Comparison of ENCODE assay signal across 26 cellular contexts in genomic region chr9:7328453-7328852, GRCh38.
"Had no signal": no experiment of that assay in that cellular context is flagged by ENCODE, and none has a peak within 500 bp of the region (broad histone marks: within the 10 kb centered on the region; RNA-seq: fewer than 3 reads in every experiment).

No MANE protein-coding gene starts in this region.

- H3K36me3 ChIP-seq: ascending aorta, SJCRH30 had no signal

- H3K4me3 Mint-ChIP-seq: activated CD4-positive, alpha-beta memory T cell treated with anti-CD3 and anti-CD28 coated beads, Interleukin-2, amount 10 ng/mL, durations not matched to agents 7 days and 5 days; activated naive CD8-positive, alpha-beta T cell treated with anti-CD3 and anti-CD28 coated beads, Interleukin-2, amount 50 U/mL, for 24 hours; activated T-helper 1 cell treated with anti-CD3 and anti-CD28 coated beads, Interleukin-12 subunit alpha, Interleukin-12 subunit beta, Interleukin-2, Interleukin-4 antibody, amounts not matched to agents 30 ng/mL and 10 ng/mL and 1 ng/mL, durations not matched to agents 14 hours and 24 hours and 36 hours; central memory CD8-positive, alpha-beta T cell had no signal

- H3K9me3 ChIP-seq: ascending aorta, body of pancreas, SJCRH30, SK-N-SH had no signal

- H3K9me3 Mint-ChIP-seq: activated CD4-positive, alpha-beta memory T cell treated with anti-CD3 and anti-CD28 coated beads, Interleukin-2, amount 10 ng/mL, durations not matched to agents 7 days and 5 days; activated naive CD4-positive, alpha-beta T cell treated with anti-CD3 and anti-CD28 coated beads, Interleukin-2, amount 50 U/mL, for 72 hours; activated naive CD8-positive, alpha-beta T cell treated with anti-CD3 and anti-CD28 coated beads, Interleukin-2, amount 50 U/mL, for 24 hours; activated T-helper 1 cell treated with anti-CD3 and anti-CD28 coated beads, Interleukin-12 subunit alpha, Interleukin-12 subunit beta, Interleukin-2, Interleukin-4 antibody, amounts not matched to agents 30 ng/mL and 10 ng/mL and 1 ng/mL, durations not matched to agents 14 hours and 24 hours and 36 hours; central memory CD8-positive, alpha-beta T cell had no signal

- H3K4me3 ChIP-seq: ascending aorta, body of pancreas, SJCRH30 had no signal

- H3K27me3 ChIP-seq: ascending aorta, body of pancreas, SJCRH30 had no signal

- DNase-seq: activated CD4-positive, alpha-beta memory T cell treated with anti-CD3 and anti-CD28 coated beads, Interleukin-2, amount 10 ng/mL, durations not matched to agents 7 days and 5 days; activated CD4-positive, alpha-beta T cell treated with anti-CD3 and anti-CD28 coated beads, Interleukin-2, amount 50 U/mL, for 1 hour; activated CD4-positive, CD25-positive, alpha-beta regulatory T cell; activated CD8-positive, alpha-beta memory T cell treated with anti-CD3 and anti-CD28 coated beads, Interleukin-2, amount 50 U/mL, for 48 hours; activated effector memory CD4-positive, alpha-beta T cell treated with Interleukin-2 at 50 U/mL for 16 hours; activated naive CD4-positive, alpha-beta T cell treated with Interleukin-2 at 50 U/mL for 16 hours; activated naive CD8-positive, alpha-beta T cell treated with anti-CD3 and anti-CD28 coated beads, Interleukin-2, amount 50 U/mL, for 24 hours; activated T-cell treated with anti-CD3 and anti-CD28 coated beads, Interleukin-2, amount 50 U/mL, for 1 hour; amniotic stem cell; body of pancreas; Kasumi-1; KBM-7; NCI-H1048; NCI-H146; NCI-H187 treated with DMSO at 0.1 percent for 48 hours; NCI-H2107; NCI-H2171 treated with DMSO at 0.1 percent for 48 hours; NCI-H510A treated with DMSO at 0.1 percent for 48 hours; SJCRH30; SK-N-SH; T-helper 1 cell had no signal

- H3K9ac ChIP-seq: SK-N-SH had no signal

- H3K27ac ChIP-seq: ascending aorta, body of pancreas, SJCRH30, VCaP had no signal

- H3K27me3 Mint-ChIP-seq: central memory CD8-positive, alpha-beta T cell had no signal

- H3K27ac Mint-ChIP-seq: activated CD4-positive, alpha-beta memory T cell treated with anti-CD3 and anti-CD28 coated beads, Interleukin-2, amount 10 ng/mL, durations not matched to agents 7 days and 5 days; activated naive CD4-positive, alpha-beta T cell treated with anti-CD3 and anti-CD28 coated beads, Interleukin-2, amount 50 U/mL, for 72 hours; activated naive CD8-positive, alpha-beta T cell treated with anti-CD3 and anti-CD28 coated beads, Interleukin-2, amount 50 U/mL, for 24 hours; activated T-helper 1 cell treated with anti-CD3 and anti-CD28 coated beads, Interleukin-12 subunit alpha, Interleukin-12 subunit beta, Interleukin-2, Interleukin-4 antibody, amounts not matched to agents 30 ng/mL and 10 ng/mL and 1 ng/mL, durations not matched to agents 14 hours and 24 hours and 36 hours had no signal

- ATAC-seq: activated naive CD4-positive, alpha-beta T cell treated with anti-CD3 and anti-CD28 coated beads, Interleukin-2, amount 50 U/mL, for 72 hours; activated naive CD8-positive, alpha-beta T cell treated with anti-CD3 and anti-CD28 coated beads, Interleukin-2, amount 50 U/mL, for 24 hours; body of pancreas had no signal

- H3K4me1 Mint-ChIP-seq: activated CD4-positive, alpha-beta memory T cell treated with anti-CD3 and anti-CD28 coated beads, Interleukin-2, amount 10 ng/mL, durations not matched to agents 7 days and 5 days; activated naive CD8-positive, alpha-beta T cell treated with anti-CD3 and anti-CD28 coated beads, Interleukin-2, amount 50 U/mL, for 24 hours; central memory CD8-positive, alpha-beta T cell had no signal

- H3K4me2 ChIP-seq: SK-N-SH had no signal

- H3K4me1 ChIP-seq: ascending aorta, body of pancreas, SJCRH30 had no signal

- H3K36me3 Mint-ChIP-seq: activated naive CD4-positive, alpha-beta T cell treated with anti-CD3 and anti-CD28 coated beads, Interleukin-2, amount 50 U/mL, for 72 hours had no signal
